In genomic region chr5:29015523-29015922, GRCh38 we compare ENCODE assay signal across 8 cellular contexts.
"Had no signal": no experiment of that assay in that cellular context is flagged by ENCODE, and none has a peak within 500 bp of the region (broad histone marks: within the 10 kb centered on the region; RNA-seq: fewer than 3 reads in every experiment).

No MANE protein-coding gene starts in this region.

- H2AFZ ChIP-seq: GM23338 had no signal

- H3K4me3 ChIP-seq: GM23338, K562 had no signal

- H3K4me2 ChIP-seq: GM23338 had no signal

- DNase-seq: H9, HCEC 1CT, IMR-90 had no signal

- FAIRE-seq: H1, H54, K562 had no signal

- ATAC-seq: GM23338, K562 had no signal

- H3K27ac ChIP-seq: HL-60 had no signal
